8 cellular contexts compared by ENCODE assay signal in genomic region chr2:88054300-88055048, GRCh38. TPM values are rescaled to one million over a fixed set of nuclear protein-coding genes. Genes with fewer than 3 reads are reported as not detected.
DNase-seq lines count a peak whose midpoint lies in the region; ATAC-seq and TF ChIP-seq lines count a peak whose summit lies in the region.

No MANE protein-coding gene starts in this region.

- no peak for ATAC-seq in HG02885 (IDR thresholded peaks at IDR 0.05; ENCODE audit: poor library complexity, unreplicated experiment)

- peaks cover 6% of the 10 kb centered on the region for H3K36me3 Mint-ChIP-seq in endothelial cell (ENCODE audit: low read depth, unreplicated experiment)

- H3K4me1 Mint-ChIP-seq in endothelial cell (ENCODE audit: unreplicated experiment) = peaks cover 30% of the 10 kb centered on the region

- peak overlapping the region; percentile 93 for H3K4me2 ChIP-seq in osteoblast (ENCODE audit: insufficient read depth, low read length)

- peak overlapping the region; percentile 100 for H3K27ac Mint-ChIP-seq in endothelial cell (ENCODE audit: unreplicated experiment)

- peaks cover 10% of the 10 kb centered on the region for H4K20me1 ChIP-seq in osteoblast (ENCODE audit: insufficient read depth, low read length)

- peak overlapping the region; percentile 88 for H3K27ac ChIP-seq in osteoblast (ENCODE audit: low read depth, low read length)

- peak; percentile 27 for DNase-seq in GM12865 (ENCODE audit: low read depth)
- peak; percentile 35 for DNase-seq in RPMI7951 (ENCODE audit: low read depth)
- DNase-seq in endothelial cell (ENCODE audit: low spot score) = no peak
- DNase-seq in osteoblast (ENCODE audit: insufficient read length, low spot score, missing footprints) = no peak
- DNase-seq in NCI-H524 (lab: John Stamatoyannopoulos, UW) = no peak
- DNase-seq in cerebellar cortex (ENCODE audit: low spot score) = no peak
- DNase-seq in NCI-H510A (lab: John Stamatoyannopoulos, UW) = no peak

- no peaks in the 10 kb centered on the region for H3K27me3 ChIP-seq in osteoblast (ENCODE audit: insufficient read depth, low read length)

- H3K36me3 ChIP-seq in osteoblast (ENCODE audit: insufficient read depth, low read length) = peaks cover under 1% of the 10 kb centered on the region

- H3K4me3 ChIP-seq in GM12865 (ENCODE audit: low read depth, low read length) (peak overlapping the region; percentile 98), osteoblast (ENCODE audit: insufficient read depth, low read length) (peak overlapping the region; percentile 92)

- peak overlapping the region; percentile 90 for H2AFZ ChIP-seq in osteoblast (ENCODE audit: low read length)

- peaks cover 23% of the 10 kb centered on the region for H3K4me1 ChIP-seq in osteoblast (ENCODE audit: insufficient read depth, low read length)

- peak overlapping the region; percentile 99 for H3K4me3 Mint-ChIP-seq in endothelial cell (ENCODE audit: unreplicated experiment)

- H3K9me3 ChIP-seq in osteoblast (ENCODE audit: low read depth, low read length) = no peaks in the 10 kb centered on the region

- H3K9me3 Mint-ChIP-seq in endothelial cell (ENCODE audit: unreplicated experiment) = no peaks in the 10 kb centered on the region

- H3K79me2 ChIP-seq in osteoblast (ENCODE audit: insufficient read depth, low read length) = peaks cover 58% of the 10 kb centered on the region

- TF ChIP-seq CTCF in GM12865 (IDR thresholded peaks at IDR 0.05; ENCODE audit: insufficient read depth, low read depth, low read length, missing control alignments) (no peak), endothelial cell (IDR thresholded peaks at IDR 0.05; ENCODE audit: unreplicated experiment) (no peak), osteoblast (IDR thresholded peaks at IDR 0.05; ENCODE audit: extremely low read depth, low read depth, low read length) (no peak)

- H3K27me3 Mint-ChIP-seq in endothelial cell (ENCODE audit: unreplicated experiment) = peaks cover 12% of the 10 kb centered on the region

RNA-seq across cellular contexts. Expression of gene KRCC1, which starts 1.1 kb away (rescaled TPM):
- total RNA-seq in RPMI7951 (2014; rRNA removed; shearing (Covaris generic)) = 35.0 and 36.2 TPM in 2 replicates
- total RNA-seq in endothelial cell (ENCODE audit: unreplicated experiment) (18.0 TPM), osteoblast (24.2 and 25.9 TPM in 2 replicates)

RNA-seq across cellular contexts. Expression of gene SMYD1, which starts 13.2 kb away (rescaled TPM):
- total RNA-seq in RPMI7951 (2014; rRNA removed; shearing (Covaris generic)) = not detected in 2 replicates
- total RNA-seq in endothelial cell (ENCODE audit: unreplicated experiment) (not detected), osteoblast (not detected in 2 replicates)

RNA-seq across cellular contexts. Expression of gene RNU2-63P, which starts 38.1 kb away (rescaled TPM):
- total RNA-seq in RPMI7951 (2014; rRNA removed; shearing (Covaris generic)) = not detected in 2 replicates
- 6.9 TPM for total RNA-seq in endothelial cell (ENCODE audit: unreplicated experiment)
- total RNA-seq in osteoblast = not detected in 2 replicates

Comparison
In these comparisons a context has a peak if more than half of its experiments do, and no peak if none do; other contexts are left out.
1. DNase-seq: peak in GM12865 (single experiment) and RPMI7951 (single experiment); none in endothelial cell (single experiment), osteoblast (single experiment), NCI-H524 (0 of 2), cerebellar cortex (single experiment) and NCI-H510A (single experiment).